19 cellular contexts compared by ENCODE assay signal in the genomic region with DNA sequence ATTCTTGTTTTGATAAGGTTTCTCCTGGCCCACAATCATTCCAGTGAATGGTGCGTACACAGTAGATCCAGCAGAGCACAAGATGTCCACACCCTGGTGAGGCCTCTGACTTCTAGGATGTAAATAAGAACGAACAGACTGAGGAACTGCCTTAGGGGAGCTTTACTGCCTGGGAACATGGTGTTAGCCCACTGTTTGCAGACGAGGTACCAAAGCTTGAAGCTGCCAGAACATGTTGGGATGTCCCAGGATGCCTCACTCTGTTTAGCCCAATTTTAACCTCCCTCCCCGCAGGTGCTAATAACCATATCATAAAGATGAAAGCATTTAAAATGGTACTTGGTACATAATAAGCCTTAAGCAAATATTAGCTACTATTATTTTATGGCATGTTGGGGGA. TPM values are rescaled to one million over a fixed set of nuclear protein-coding genes. Genes with fewer than 3 reads are reported as not detected.
DNase-seq lines count a peak whose midpoint lies in the region; ATAC-seq and TF ChIP-seq lines count a peak whose summit lies in the region.
"Had no signal": no experiment of that assay in that cellular context is flagged by ENCODE, and none has a peak within 500 bp of the region (broad histone marks: within the 10 kb centered on the region; RNA-seq: fewer than 3 reads in every experiment).

No MANE protein-coding gene starts in this region.

- no peak overlapping the region for H3K4me3 Mint-ChIP-seq in CD8-positive, alpha-beta memory T cell
- H3K4me3 Mint-ChIP-seq: CD14-positive monocyte; CD8-positive, alpha-beta T cell had no signal

- no peaks in the 10 kb centered on the region for H3K9me3 ChIP-seq in smooth muscle cell (replicated peaks; ENCODE audit: low read depth)
- no peaks in the 10 kb centered on the region for H3K9me3 ChIP-seq in CD8-positive, alpha-beta memory T cell (ENCODE audit: low read length)

- peak; percentile 37 for ATAC-seq in left colon
- ATAC-seq: CD8-positive, alpha-beta T cell; GM12878; HCT116 had no signal

- H3K4me3 ChIP-seq in LNCaP clone FGC (ENCODE audit: low read depth, low read length): no peak overlapping the region
- no peak overlapping the region for H3K4me3 ChIP-seq in smooth muscle cell
- no peak overlapping the region for H3K4me3 ChIP-seq in CD8-positive, alpha-beta memory T cell (ENCODE audit: low read length)
- H3K4me3 ChIP-seq: GM12878, GM23248 had no signal

- no peak overlapping the region for H3K27ac Mint-ChIP-seq in CD8-positive, alpha-beta memory T cell
- H3K27ac Mint-ChIP-seq: CD14-positive monocyte; CD8-positive, alpha-beta T cell had no signal

- no peaks in the 10 kb centered on the region for H4K20me1 ChIP-seq in smooth muscle cell (ENCODE audit: low read depth)

- WGBS in smooth muscle cell (ENCODE audit: low lambda C conversion rate): 67% methylated on average over 4 of the region's 4 CpGs

- intact Hi-C loops in left colon (cut with DNase I, micrococcal nuclease): no loop called here

- CTCF ChIA-PET in CD8-positive, alpha-beta memory T cell (lab: Charles Lee): interaction anchor here (0.7 to 1.2 kb wide), 4 partner anchors 8 to 130 kb away, joined by 3 to 4 read pairs (median 4); no protein-coding TSS in a partner anchor

- H3K36me3 Mint-ChIP-seq in CD8-positive, alpha-beta memory T cell: no peaks in the 10 kb centered on the region
- H3K36me3 Mint-ChIP-seq: CD14-positive monocyte; CD8-positive, alpha-beta T cell had no signal

- H3K4me1 ChIP-seq in smooth muscle cell (ENCODE audit: low read depth): no peaks in the 10 kb centered on the region
- H3K4me1 ChIP-seq in CD8-positive, alpha-beta memory T cell (ENCODE audit: insufficient read depth, low read length): no peaks in the 10 kb centered on the region

- H3K27me3 ChIP-seq in smooth muscle cell (ENCODE audit: low read depth): no peaks in the 10 kb centered on the region
- H3K27me3 ChIP-seq in CD8-positive, alpha-beta memory T cell (ENCODE audit: insufficient read depth, low read length, poor library complexity, severe bottlenecking): no peaks in the 10 kb centered on the region

- H3K9me3 Mint-ChIP-seq in CD8-positive, alpha-beta memory T cell: no peaks in the 10 kb centered on the region
- H3K9me3 Mint-ChIP-seq: CD8-positive, alpha-beta T cell had no signal

- H3K36me3 ChIP-seq in smooth muscle cell (ENCODE audit: low read depth): no peaks in the 10 kb centered on the region
- H3K36me3 ChIP-seq in CD8-positive, alpha-beta memory T cell (ENCODE audit: insufficient read depth, low read length): no peaks in the 10 kb centered on the region

- POLR2A ChIA-PET in CD8-positive, alpha-beta memory T cell (lab: Charles Lee): no interaction called here

- H3K79me2 ChIP-seq in smooth muscle cell (ENCODE audit: low read depth): no peaks in the 10 kb centered on the region

- H2AFZ ChIP-seq in smooth muscle cell (ENCODE audit: low read depth): no peak overlapping the region
- H2AFZ ChIP-seq: GM23248 had no signal

- TF ChIP-seq CTCF in LNCaP clone FGC (IDR thresholded peaks at IDR 0.05; ENCODE audit: control insufficient read depth, extremely low read depth, insufficient read depth) (no peak), smooth muscle cell (IDR thresholded peaks at IDR 0.05; ENCODE audit: borderline replicate concordance, insufficient read depth, poor library complexity, severe bottlenecking) (no peak)

- H3F3A ChIP-seq in smooth muscle cell (ENCODE audit: low read depth): no peaks in the 10 kb centered on the region

- H3K27me3 Mint-ChIP-seq in CD8-positive, alpha-beta memory T cell: peaks cover 5 to 34% of the 10 kb centered on the region in 2 donors

- no peak overlapping the region for H3K9ac ChIP-seq in smooth muscle cell (ENCODE audit: low read depth)
- H3K9ac ChIP-seq: GM23248 had no signal

- DNase-seq in NCI-H1417 (lab: John Stamatoyannopoulos, UW) (peak in 2 of 3 experiments; percentile 19 to 58), NCI-H1417 treated with DMSO at 0.1 percent for 48 hours (lab: John Stamatoyannopoulos, UW) (no peak), LNCaP clone FGC (ENCODE audit: low read depth) (peak; percentile 74), left colon (no peak), smooth muscle cell (lab: John Stamatoyannopoulos, UW; ENCODE audit: unreplicated experiment) (no peak), COR-L47 (lab: John Stamatoyannopoulos, UW) (no peak)
- no peak for DNase-seq in CD8-positive, alpha-beta memory T cell
- DNase-seq: Calu3; CD8-positive, alpha-beta T cell; DMS79 had no signal

- H3K27ac ChIP-seq in smooth muscle cell (ENCODE audit: low read depth): no peak overlapping the region
- H3K27ac ChIP-seq in CD8-positive, alpha-beta memory T cell (ENCODE audit: low read depth, low read length): no peak overlapping the region
- H3K27ac ChIP-seq: 22Rv1, GM23248, HL-60 had no signal

- H3K4me1 Mint-ChIP-seq in CD8-positive, alpha-beta memory T cell: no peaks in the 10 kb centered on the region

- H3K4me2 ChIP-seq in smooth muscle cell: peak overlapping the region; percentile 25

RNA-seq across cellular contexts. Expression of gene LECT2, which starts 3.5 kb away (rescaled TPM):
- not detected for total RNA-seq in left colon
- total RNA-seq in smooth muscle cell: not detected in 2 replicates
- polyA plus RNA-seq in smooth muscle cell: not detected in 2 replicates
- not detected for total RNA-seq in CD8-positive, alpha-beta memory T cell
- polyA plus RNA-seq in CD8-positive, alpha-beta memory T cell: not detected
- total RNA-seq: A673; Calu3; CD8-positive, alpha-beta T cell; G401; GM12878 had no signal
- polyA plus RNA-seq: BJ, CD14-positive monocyte, GM12878 had no signal

RNA-seq across cellular contexts. Expression of gene IL9, which starts 55.6 kb away (rescaled TPM):
- total RNA-seq in left colon (not detected), smooth muscle cell (not detected in 2 replicates)
- not detected in 2 replicates for polyA plus RNA-seq in smooth muscle cell
- 10 to 100 TPM; 12.5 to 13.0 TPM for total RNA-seq in CD8-positive, alpha-beta memory T cell
- not detected for polyA plus RNA-seq in CD8-positive, alpha-beta memory T cell
- total RNA-seq: A673; Calu3; CD8-positive, alpha-beta T cell; G401; GM12878; GM23248 had no signal
- polyA plus RNA-seq: BJ, CD14-positive monocyte, GM12878, GM23248 had no signal

Comparison
In these comparisons a context has a peak if more than half of its experiments do, and no peak if none do; other contexts are left out.
1. DNase-seq: peak in NCI-H1417 (2 of 3) and LNCaP clone FGC (single experiment); none in NCI-H1417 treated with DMSO at 0.1 percent for 48 hours (single experiment), left colon (0 of 2), smooth muscle cell (single experiment), CD8-positive, alpha-beta memory T cell (0 of 5) and COR-L47 (single experiment).
2. RNA of gene IL9, which starts 55.6 kb away (total RNA-seq): 12.5 to 13.0 TPM in CD8-positive, alpha-beta memory T cell; not detected in left colon and not detected in smooth muscle cell; every median in the first group is over 10 times any median in the second.